In the genomic region with DNA sequence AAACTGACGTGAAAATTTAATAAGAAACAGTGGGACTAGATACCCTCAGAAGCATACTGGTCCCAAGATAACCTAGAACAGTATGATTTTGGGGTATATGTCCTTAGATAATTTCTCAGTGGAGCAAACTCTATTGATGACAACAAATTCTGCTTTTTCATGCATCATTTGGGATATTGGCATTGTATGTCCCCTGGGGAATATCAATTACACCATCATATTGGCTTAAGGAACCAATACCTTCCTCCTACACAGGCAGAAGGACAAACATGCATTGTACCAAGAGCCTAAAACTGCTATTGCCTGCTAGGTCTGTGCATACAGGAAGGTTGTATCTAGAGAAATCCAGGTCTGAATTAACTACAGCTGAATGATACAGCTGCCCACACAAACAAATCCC, we compare ENCODE assay signal across 11 cellular contexts. TPM values are rescaled to one million over a fixed set of nuclear protein-coding genes. Genes with fewer than 3 reads are reported as not detected.
"Had no signal": no experiment of that assay in that cellular context is flagged by ENCODE, and none has a peak within 500 bp of the region (broad histone marks: within the 10 kb centered on the region; RNA-seq: fewer than 3 reads in every experiment).

No MANE protein-coding gene starts in this region.

- H3K27ac Mint-ChIP-seq: HFFc6 had no signal

- H3K9ac ChIP-seq: GM23248 had no signal

- ATAC-seq: HCT116, K562 had no signal

- H3K9me3 Mint-ChIP-seq: HFFc6 had no signal

- H3K4me3 ChIP-seq: GM23248, HAP-1, K562 had no signal

- H3K9me3 ChIP-seq: HAP-1 had no signal

- H3K4me3 Mint-ChIP-seq: HFFc6 had no signal

- DNase-seq: GM23248, GOT3, H7, HFFc6, IMR-90 had no signal

- H3K27ac ChIP-seq: GM23248, HL-60 had no signal

RNA-seq across cellular contexts. Expression of a gene that starts 29.9 kb away (rescaled TPM):
- total RNA-seq: GM23248, H4, HFFc6, HT1080, K562 had no signal

RNA-seq across cellular contexts. Expression of a gene that starts 32.9 kb away (rescaled TPM):
- total RNA-seq: GM23248, H4, H7, HT1080, IMR-90, K562 had no signal
